ENCODE assay signal across 8 cellular contexts in the genomic region with DNA sequence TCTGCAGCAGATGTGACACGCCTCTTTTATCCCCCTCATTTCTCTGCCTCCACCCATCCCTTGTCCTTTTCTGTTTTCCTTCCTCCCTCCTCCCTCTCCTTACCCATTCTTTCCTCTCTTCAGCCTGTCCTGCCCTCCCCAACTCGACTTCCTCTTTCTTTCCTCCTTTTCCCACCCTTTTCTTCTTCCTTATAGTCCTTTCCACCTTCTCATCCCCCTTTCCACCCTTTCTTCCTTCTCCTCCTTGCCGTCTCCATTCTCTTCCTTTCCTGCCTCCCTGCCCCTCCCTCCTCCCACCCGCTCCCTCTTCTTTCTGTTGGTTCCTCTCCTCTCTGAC. TPM values are rescaled to one million over a fixed set of nuclear protein-coding genes. Genes with fewer than 3 reads are reported as not detected.
DNase-seq lines count a peak whose midpoint lies in the region; TF ChIP-seq lines count a peak whose summit lies in the region.

No MANE protein-coding gene starts in this region.

- H3K4me1 ChIP-seq in liver (ENCODE audit: control insufficient read depth in 4 of 4, insufficient read depth in 4 of 4, low read length in 3 of 4) (peaks cover 0 to 4% (median 2%) of the 10 kb centered on the region in 4 donors), tibial artery (peaks cover 0 to 13% (median 7%) of the 10 kb centered on the region in 4 donors)

- peaks cover 21% of the 10 kb centered on the region for H3K4me1 Mint-ChIP-seq in activated naive CD4-positive, alpha-beta T cell treated with anti-CD3 and anti-CD28 coated beads for 36 hours (ENCODE audit: low read depth)
- peaks cover 18% of the 10 kb centered on the region for H3K4me1 Mint-ChIP-seq in activated naive CD8-positive, alpha-beta T cell (ENCODE audit: low read depth)

- peaks cover 0 to 4% (median 2%) of the 10 kb centered on the region in 4 donors for H3K36me3 ChIP-seq in liver (ENCODE audit: control insufficient read depth in 4 of 4, insufficient read depth in 3 of 4, low read depth in 1 of 4, low read length in 3 of 4)
- peaks cover 0 to 22% (median 13%) of the 10 kb centered on the region in 3 donors for H3K36me3 ChIP-seq in tibial artery

- H3K27ac Mint-ChIP-seq in activated naive CD4-positive, alpha-beta T cell treated with anti-CD3 and anti-CD28 coated beads for 36 hours: no peak overlapping the region
- no peak overlapping the region for H3K27ac Mint-ChIP-seq in activated naive CD8-positive, alpha-beta T cell

- WGBS in liver: 60% methylated on average over 4 of the region's 4 CpGs

- H3K4me3 ChIP-seq in liver (ENCODE audit: low read depth in 1 of 3, low read length in 3 of 3): peak overlapping the region in 2 of 3 donors; percentile 65 to 90
- peak overlapping the region; percentile 97 to 98 for H3K4me3 ChIP-seq in tibial artery

- intact Hi-C loops in activated naive CD4-positive, alpha-beta T cell treated with anti-CD3 and anti-CD28 coated beads for 36 hours (cut with micrococcal nuclease): no loop called here
- intact Hi-C loops in tibial artery (cut with DNase I; ENCODE audit: low total_unique reads): loop anchor here (10.0 kb wide), 1 partner anchor 90 kb away; a partner anchor contains a TSS

- H3K36me3 Mint-ChIP-seq in activated naive CD4-positive, alpha-beta T cell treated with anti-CD3 and anti-CD28 coated beads for 36 hours (ENCODE audit: low read depth): peaks cover 29% of the 10 kb centered on the region
- peaks cover 15% of the 10 kb centered on the region for H3K36me3 Mint-ChIP-seq in activated naive CD8-positive, alpha-beta T cell

- TF ChIP-seq RAD21 in liver (IDR thresholded peaks at IDR 0.05): no peak

- H3K27me3 Mint-ChIP-seq in activated naive CD4-positive, alpha-beta T cell treated with anti-CD3 and anti-CD28 coated beads for 36 hours (ENCODE audit: low read depth): no peaks in the 10 kb centered on the region
- H3K27me3 Mint-ChIP-seq in activated naive CD8-positive, alpha-beta T cell: no peaks in the 10 kb centered on the region

- peak overlapping the region; percentile 92 for H3K4me3 Mint-ChIP-seq in activated naive CD4-positive, alpha-beta T cell treated with anti-CD3 and anti-CD28 coated beads for 36 hours
- H3K4me3 Mint-ChIP-seq in activated naive CD8-positive, alpha-beta T cell: peak overlapping the region; percentile 94

- H3K27ac ChIP-seq in liver (ENCODE audit: low read depth in 1 of 2, low read length in 2 of 2) (no peak overlapping the region), tibial artery (peak overlapping the region; percentile 78 to 88)

- H3K9me3 Mint-ChIP-seq in activated naive CD4-positive, alpha-beta T cell treated with anti-CD3 and anti-CD28 coated beads for 36 hours: peaks cover 36% of the 10 kb centered on the region
- peaks cover 14% of the 10 kb centered on the region for H3K9me3 Mint-ChIP-seq in activated naive CD8-positive, alpha-beta T cell (ENCODE audit: low read depth)

- H3K27me3 ChIP-seq in liver (ENCODE audit: control insufficient read depth in 4 of 4, insufficient read depth in 4 of 4, low read length in 3 of 4) (no peaks in the 10 kb centered on the region), tibial artery (no peaks in the 10 kb centered on the region)

- DNase-seq in activated naive CD4-positive, alpha-beta T cell treated with anti-CD3 and anti-CD28 coated beads for 36 hours: no peak
- no peak for DNase-seq in activated naive CD4-positive, alpha-beta T cell (lab: John Stamatoyannopoulos, UW)
- no peak for DNase-seq in tibial artery
- no peak for DNase-seq in stimulated activated naive CD4-positive, alpha-beta T cell (lab: John Stamatoyannopoulos, UW)
- DNase-seq in COLO829 (ENCODE audit: low spot score): no peak
- no peak for DNase-seq in iPS-NIHi7 (ENCODE audit: extremely low spot score)

- TF ChIP-seq CTCF in liver (IDR thresholded peaks at IDR 0.05; ENCODE audit: low read depth, low read length, missing input control) (no peak), tibial artery (IDR thresholded peaks at IDR 0.05) (no peak)

- H3K9ac ChIP-seq in liver (ENCODE audit: low read depth in 1 of 2, low read length in 2 of 2): no peak overlapping the region

- H3K9me3 ChIP-seq in liver (ENCODE audit: control insufficient read depth in 4 of 4, low read length in 3 of 4) (peaks cover 19 to 41% (median 33%) of the 10 kb centered on the region in 4 donors), tibial artery (peaks cover 0 to 3% (median 0%) of the 10 kb centered on the region in 3 donors)

- CTCF ChIA-PET in activated naive CD4-positive, alpha-beta T cell treated with anti-CD3 and anti-CD28 coated beads for 36 hours (lab: Charles Lee): no interaction called here

TF ChIP-seq in liver, 16 proteins besides CTCF, POLR2A, EP300 and RAD21:
- TF ChIP-seq TAF1 (conservative IDR thresholded peaks at IDR 0.05): no peak
- TF ChIP-seq, protein P1, sequence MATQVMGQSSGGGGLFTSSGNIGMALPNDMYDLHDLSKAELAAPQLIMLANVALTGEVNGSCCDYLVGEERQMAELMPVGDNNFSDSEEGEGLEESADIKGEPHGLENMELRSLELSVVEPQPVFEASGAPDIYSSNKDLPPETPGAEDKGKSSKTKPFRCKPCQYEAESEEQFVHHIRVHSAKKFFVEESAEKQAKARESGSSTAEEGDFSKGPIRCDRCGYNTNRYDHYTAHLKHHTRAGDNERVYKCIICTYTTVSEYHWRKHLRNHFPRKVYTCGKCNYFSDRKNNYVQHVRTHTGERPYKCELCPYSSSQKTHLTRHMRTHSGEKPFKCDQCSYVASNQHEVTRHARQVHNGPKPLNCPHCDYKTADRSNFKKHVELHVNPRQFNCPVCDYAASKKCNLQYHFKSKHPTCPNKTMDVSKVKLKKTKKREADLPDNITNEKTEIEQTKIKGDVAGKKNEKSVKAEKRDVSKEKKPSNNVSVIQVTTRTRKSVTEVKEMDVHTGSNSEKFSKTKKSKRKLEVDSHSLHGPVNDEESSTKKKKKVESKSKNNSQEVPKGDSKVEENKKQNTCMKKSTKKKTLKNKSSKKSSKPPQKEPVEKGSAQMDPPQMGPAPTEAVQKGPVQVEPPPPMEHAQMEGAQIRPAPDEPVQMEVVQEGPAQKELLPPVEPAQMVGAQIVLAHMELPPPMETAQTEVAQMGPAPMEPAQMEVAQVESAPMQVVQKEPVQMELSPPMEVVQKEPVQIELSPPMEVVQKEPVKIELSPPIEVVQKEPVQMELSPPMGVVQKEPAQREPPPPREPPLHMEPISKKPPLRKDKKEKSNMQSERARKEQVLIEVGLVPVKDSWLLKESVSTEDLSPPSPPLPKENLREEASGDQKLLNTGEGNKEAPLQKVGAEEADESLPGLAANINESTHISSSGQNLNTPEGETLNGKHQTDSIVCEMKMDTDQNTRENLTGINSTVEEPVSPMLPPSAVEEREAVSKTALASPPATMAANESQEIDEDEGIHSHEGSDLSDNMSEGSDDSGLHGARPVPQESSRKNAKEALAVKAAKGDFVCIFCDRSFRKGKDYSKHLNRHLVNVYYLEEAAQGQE (IDR thresholded peaks at IDR 0.05): no peak
- TF ChIP-seq YY1 (IDR thresholded peaks at IDR 0.05): no peak

RNA-seq across cellular contexts. Expression of a gene that starts 0.7 kb away (rescaled TPM):
- total RNA-seq in activated naive CD4-positive, alpha-beta T cell treated with anti-CD3 and anti-CD28 coated beads for 36 hours: 1 to 10 TPM; 2.5 to 3.0 TPM
- total RNA-seq in liver: 1 to 10 TPM; 2.2 to 3.4 TPM
- 1 to 10 TPM in 1 of 2 donors, under 1 TPM in 1; 0.46 to 1.4 TPM for polyA plus RNA-seq in liver

RNA-seq across cellular contexts. Expression of a gene that starts 27.1 kb away (rescaled TPM):
- 1 to 10 TPM in 1 of 2 experiments, under 1 TPM in 1; 0.99 to 1.5 TPM for total RNA-seq in activated naive CD4-positive, alpha-beta T cell treated with anti-CD3 and anti-CD28 coated beads for 36 hours
- 1 to 10 TPM; 1.8 to 2.8 TPM for total RNA-seq in liver
- 1 to 10 TPM in 1 of 2 donors, under 1 TPM in 1; 0.95 to 1.3 TPM for polyA plus RNA-seq in liver

RNA-seq across cellular contexts. Expression of a gene that starts 48.5 kb away (rescaled TPM):
- not detected for total RNA-seq in activated naive CD4-positive, alpha-beta T cell treated with anti-CD3 and anti-CD28 coated beads for 36 hours
- under 1 TPM in 1 of 2 donors, not detected in 1; 0.28 TPM for total RNA-seq in liver
- not detected for polyA plus RNA-seq in liver

RNA-seq across cellular contexts. Expression of a gene that starts 55.7 kb away (rescaled TPM):
- total RNA-seq in activated naive CD4-positive, alpha-beta T cell treated with anti-CD3 and anti-CD28 coated beads for 36 hours: 1 to 10 TPM; 2.4 to 3.2 TPM
- total RNA-seq in liver: 1 to 10 TPM; 1.2 to 1.3 TPM
- under 1 TPM; 0.47 TPM for polyA plus RNA-seq in liver

Comparison
In these comparisons a context has a peak if more than half of its experiments do, and no peak if none do; other contexts are left out.
1. H3K27ac ChIP-seq: peak in tibial artery (2 of 2); none in liver (0 of 2).